ENCODE assay signal across 9 cellular contexts in genomic region chr7:93551063-93551895, GRCh38. TPM values are rescaled to one million over a fixed set of nuclear protein-coding genes. Genes with fewer than 3 reads are reported as not detected.
A peak's percentile ranks its signal among the peaks of the same experiment; 100 is the strongest.
DNase-seq lines count a peak whose midpoint lies in the region; TF ChIP-seq lines count a peak whose summit lies in the region.
"Had no signal": no experiment of that assay in that cellular context is flagged by ENCODE, and none has a peak within 500 bp of the region (broad histone marks: within the 10 kb centered on the region; RNA-seq: fewer than 3 reads in every experiment).

No MANE protein-coding gene starts in this region.

- peaks cover 4% of the 10 kb centered on the region in 2 experiments; a peak in 2 of 4 replicates for H3K4me1 Mint-ChIP-seq in H9
- H3K4me1 Mint-ChIP-seq in CD8-positive, alpha-beta memory T cell = no peaks in the 10 kb centered on the region
- no peaks in the 10 kb centered on the region for H3K4me1 Mint-ChIP-seq in activated T-helper 1 cell treated with anti-CD3 and anti-CD28 coated beads, Interleukin-12 subunit alpha, Interleukin-12 subunit beta, Interleukin-2, Interleukin-4 antibody, amounts not matched to agents 30 ng/mL and 10 ng/mL and 1 ng/mL, durations not matched to agents 14 hours and 24 hours and 36 hours (ENCODE audit: low read depth)
- H3K4me1 Mint-ChIP-seq: naive B cell had no signal

- no peak overlapping the region for H2BK15ac ChIP-seq in H9 (ENCODE audit: low read depth, low read length)

- no peaks in the 10 kb centered on the region for H3K79me2 ChIP-seq in H9 (ENCODE audit: insufficient read depth, low read length)

- H3T11ph ChIP-seq in H9 (ENCODE audit: low read length) = no peak overlapping the region

- no peak overlapping the region for H3K4me3 Mint-ChIP-seq in H9
- no peak overlapping the region for H3K4me3 Mint-ChIP-seq in CD8-positive, alpha-beta memory T cell
- no peak overlapping the region for H3K4me3 Mint-ChIP-seq in activated T-helper 1 cell treated with anti-CD3 and anti-CD28 coated beads, Interleukin-12 subunit alpha, Interleukin-12 subunit beta, Interleukin-2, Interleukin-4 antibody, amounts not matched to agents 30 ng/mL and 10 ng/mL and 1 ng/mL, durations not matched to agents 14 hours and 24 hours and 36 hours
- H3K4me3 Mint-ChIP-seq: naive B cell had no signal

- H3K23ac ChIP-seq in H9 (ENCODE audit: insufficient read length, low read depth, low read length) = no peak overlapping the region

- H4K5ac ChIP-seq in H9 (ENCODE audit: insufficient read length, low read depth, low read length) = no peak overlapping the region

- no peak overlapping the region for H3K18ac ChIP-seq in H9 (ENCODE audit: insufficient read length, low read depth, low read length)

- DNase-seq in Caki2 (ENCODE audit: low read depth) = peak; percentile 13
- no peak for DNase-seq in H9
- DNase-seq in RKO (ENCODE audit: low spot score) = peak; percentile 77
- peak; percentile 13 for DNase-seq in globus pallidus (ENCODE audit: low spot score)
- no peak for DNase-seq in CD8-positive, alpha-beta memory T cell
- DNase-seq in activated T-helper 1 cell treated with anti-CD3 and anti-CD28 coated beads, Interleukin-12 subunit alpha, Interleukin-12 subunit beta, Interleukin-2, Interleukin-4 antibody, amounts not matched to agents 30 ng/mL and 10 ng/mL and 1 ng/mL, durations not matched to agents 14 hours and 24 hours and 36 hours (ENCODE audit: low spot score) = no peak
- no peak for DNase-seq in GOT3 (lab: John Stamatoyannopoulos, UW)
- DNase-seq in hypothalamus (lab: John Stamatoyannopoulos, UW) = no peak
- DNase-seq: naive B cell had no signal

- no peak overlapping the region for H2AK5ac ChIP-seq in H9 (ENCODE audit: insufficient read length, low read length)

- no peak overlapping the region for H2BK5ac ChIP-seq in H9 (ENCODE audit: insufficient read length, low read length)

- intact Hi-C loops in activated T-helper 1 cell treated with anti-CD3 and anti-CD28 coated beads, Interleukin-12 subunit alpha, Interleukin-12 subunit beta, Interleukin-2, Interleukin-4 antibody, amounts not matched to agents 30 ng/mL and 10 ng/mL and 1 ng/mL, durations not matched to agents 14 hours and 24 hours and 36 hours (cut with micrococcal nuclease) = loop anchor here (1.0 to 10.0 kb wide), 2 partner anchors 106 to 306 kb away; no protein-coding TSS in a partner anchor

- no peak overlapping the region for H3K4me3 ChIP-seq in CD8-positive, alpha-beta memory T cell (ENCODE audit: low read length)

- no peak overlapping the region for H2BK120ac ChIP-seq in H9 (ENCODE audit: low read depth, low read length, poor library complexity, severe bottlenecking)

- CTCF ChIA-PET in CD8-positive, alpha-beta memory T cell (lab: Charles Lee) = interaction anchor here (0.6 kb wide), 1 partner anchor 136 kb away, joined by 3 read pairs; no protein-coding TSS in a partner anchor

- no peak overlapping the region for H2AFZ ChIP-seq in H9 (ENCODE audit: low read length)

- TF ChIP-seq CTCF in H9 (conservative IDR thresholded peaks at IDR 0.05) = peak; percentile 79

- H3K4me2 ChIP-seq in H9 (ENCODE audit: insufficient read depth, insufficient read length, low read length) = no peak overlapping the region

- no peaks in the 10 kb centered on the region for H3K9me3 ChIP-seq in H9 (ENCODE audit: control insufficient read depth, low read depth, low read length)
- no peaks in the 10 kb centered on the region for H3K9me3 ChIP-seq in CD8-positive, alpha-beta memory T cell (ENCODE audit: low read length)

- in situ Hi-C loops in Caki2 (cut with HindIII; ENCODE audit: low pct_unique_long_range_greater_than_20kb, low sequenced_read_pairs) = no loop called here

- H3K9me3 Mint-ChIP-seq in H9 = no peaks in the 10 kb centered on the region
- no peaks in the 10 kb centered on the region for H3K9me3 Mint-ChIP-seq in CD8-positive, alpha-beta memory T cell
- H3K9me3 Mint-ChIP-seq in activated T-helper 1 cell treated with anti-CD3 and anti-CD28 coated beads, Interleukin-12 subunit alpha, Interleukin-12 subunit beta, Interleukin-2, Interleukin-4 antibody, amounts not matched to agents 30 ng/mL and 10 ng/mL and 1 ng/mL, durations not matched to agents 14 hours and 24 hours and 36 hours = no peaks in the 10 kb centered on the region
- H3K9me3 Mint-ChIP-seq: naive B cell had no signal

- no peaks in the 10 kb centered on the region for H3K23me2 ChIP-seq in H9 (ENCODE audit: insufficient read length, low read depth, low read length, poor library complexity, severe bottlenecking)

- H3K27me3 ChIP-seq in H9 (ENCODE audit: insufficient read depth, low read length) = no peaks in the 10 kb centered on the region
- H3K27me3 ChIP-seq in CD8-positive, alpha-beta memory T cell (ENCODE audit: insufficient read depth, low read length, poor library complexity, severe bottlenecking) = no peaks in the 10 kb centered on the region

- H2BK20ac ChIP-seq in H9 (ENCODE audit: low read depth, low read length, poor library complexity, severe bottlenecking) = no peak overlapping the region

- H3K4me1 ChIP-seq in H9 (ENCODE audit: insufficient read depth, low read length) = no peaks in the 10 kb centered on the region
- H3K4me1 ChIP-seq in CD8-positive, alpha-beta memory T cell (ENCODE audit: insufficient read depth, low read length) = no peaks in the 10 kb centered on the region

- no peak overlapping the region for H4K8ac ChIP-seq in H9 (replicated peaks; ENCODE audit: insufficient read length, low read depth, low read length)

- H2BK12ac ChIP-seq in H9 (ENCODE audit: insufficient read length, low read depth, low read length) = no peak overlapping the region

- no peaks in the 10 kb centered on the region for H4K20me1 ChIP-seq in H9 (ENCODE audit: control insufficient read depth, insufficient read depth, insufficient read length)

- no CpG with 5 or more reads among the region's 6 CpGs for WGBS in H9 (ENCODE audit: extremely low coverage, insufficient read length, low lambda C conversion rate)

- no peaks in the 10 kb centered on the region for H3K36me3 Mint-ChIP-seq in H9 (ENCODE audit: insufficient read depth in 1 of 3, low read depth in 3 of 3)
- H3K36me3 Mint-ChIP-seq in CD8-positive, alpha-beta memory T cell = no peaks in the 10 kb centered on the region
- no peaks in the 10 kb centered on the region for H3K36me3 Mint-ChIP-seq in activated T-helper 1 cell treated with anti-CD3 and anti-CD28 coated beads, Interleukin-12 subunit alpha, Interleukin-12 subunit beta, Interleukin-2, Interleukin-4 antibody, amounts not matched to agents 30 ng/mL and 10 ng/mL and 1 ng/mL, durations not matched to agents 14 hours and 24 hours and 36 hours (ENCODE audit: low read depth)
- H3K36me3 Mint-ChIP-seq: naive B cell had no signal

- no peak overlapping the region for H3K27ac ChIP-seq in H9 (ENCODE audit: insufficient read length, low read depth, low read length)
- H3K27ac ChIP-seq in CD8-positive, alpha-beta memory T cell (ENCODE audit: low read depth, low read length) = no peak overlapping the region

- no peak overlapping the region for H3K27ac Mint-ChIP-seq in H9
- no peak overlapping the region for H3K27ac Mint-ChIP-seq in CD8-positive, alpha-beta memory T cell
- H3K27ac Mint-ChIP-seq in activated T-helper 1 cell treated with anti-CD3 and anti-CD28 coated beads, Interleukin-12 subunit alpha, Interleukin-12 subunit beta, Interleukin-2, Interleukin-4 antibody, amounts not matched to agents 30 ng/mL and 10 ng/mL and 1 ng/mL, durations not matched to agents 14 hours and 24 hours and 36 hours = no peak overlapping the region

- no peak overlapping the region for H3K9ac ChIP-seq in H9 (ENCODE audit: extremely low read depth, insufficient read length, low read length)

- no peaks in the 10 kb centered on the region for H3K79me1 ChIP-seq in H9 (ENCODE audit: insufficient read depth, low read depth, low read length, poor library complexity, severe bottlenecking)

- no peaks in the 10 kb centered on the region for H3K36me3 ChIP-seq in CD8-positive, alpha-beta memory T cell (ENCODE audit: insufficient read depth, low read length)

- no peak overlapping the region for H3K14ac ChIP-seq in H9 (ENCODE audit: insufficient read depth, low read length)

- no peak overlapping the region for H4K91ac ChIP-seq in H9 (ENCODE audit: insufficient read length, low read depth, low read length)

- no peak overlapping the region for H3K56ac ChIP-seq in H9 (ENCODE audit: insufficient read length, low read depth, low read length)

- H3K27me3 Mint-ChIP-seq in H9 (ENCODE audit: low read depth) = no peaks in the 10 kb centered on the region
- H3K27me3 Mint-ChIP-seq in CD8-positive, alpha-beta memory T cell = no peaks in the 10 kb centered on the region
- peaks cover 2% of the 10 kb centered on the region for H3K27me3 Mint-ChIP-seq in activated T-helper 1 cell treated with anti-CD3 and anti-CD28 coated beads, Interleukin-12 subunit alpha, Interleukin-12 subunit beta, Interleukin-2, Interleukin-4 antibody, amounts not matched to agents 30 ng/mL and 10 ng/mL and 1 ng/mL, durations not matched to agents 14 hours and 24 hours and 36 hours (ENCODE audit: insufficient read depth)

- POLR2A ChIA-PET in CD8-positive, alpha-beta memory T cell (lab: Charles Lee) = no interaction called here

- H3K4ac ChIP-seq in H9 (ENCODE audit: low read depth, low read length) = no peak overlapping the region

RNA-seq across cellular contexts. Expression of gene CALCR, which starts 23.2 kb away (rescaled TPM):
- 0.14 and 0.57 TPM in 2 replicates for total RNA-seq in Caki2 (2014; rRNA removed; shearing (Covaris generic); ENCODE audit: low replicate concordance)
- total RNA-seq in H9 (2021) = 0.44 and 0.52 TPM in 2 replicates
- total RNA-seq in CD8-positive, alpha-beta memory T cell = not detected
- polyA plus RNA-seq in CD8-positive, alpha-beta memory T cell = not detected
- total RNA-seq in activated T-helper 1 cell treated with anti-CD3 and anti-CD28 coated beads, Interleukin-12 subunit alpha, Interleukin-12 subunit beta, Interleukin-2, Interleukin-4 antibody, amounts not matched to agents 30 ng/mL and 10 ng/mL and 1 ng/mL, durations not matched to agents 14 hours and 24 hours and 36 hours = not detected in 2 replicates

Comparison
In these comparisons a context has a peak if more than half of its experiments do, and no peak if none do; other contexts are left out.
1. DNase-seq: peak in Caki2 (single experiment), RKO (single experiment) and globus pallidus (single experiment); none in H9 (single experiment), CD8-positive, alpha-beta memory T cell (0 of 5), activated T-helper 1 cell treated with anti-CD3 and anti-CD28 coated beads, Interleukin-12 subunit alpha, Interleukin-12 subunit beta, Interleukin-2, Interleukin-4 antibody, amounts not matched to agents 30 ng/mL and 10 ng/mL and 1 ng/mL, durations not matched to agents 14 hours and 24 hours and 36 hours (single experiment), GOT3 (single experiment) and hypothalamus (0 of 51).